In the genomic region with DNA sequence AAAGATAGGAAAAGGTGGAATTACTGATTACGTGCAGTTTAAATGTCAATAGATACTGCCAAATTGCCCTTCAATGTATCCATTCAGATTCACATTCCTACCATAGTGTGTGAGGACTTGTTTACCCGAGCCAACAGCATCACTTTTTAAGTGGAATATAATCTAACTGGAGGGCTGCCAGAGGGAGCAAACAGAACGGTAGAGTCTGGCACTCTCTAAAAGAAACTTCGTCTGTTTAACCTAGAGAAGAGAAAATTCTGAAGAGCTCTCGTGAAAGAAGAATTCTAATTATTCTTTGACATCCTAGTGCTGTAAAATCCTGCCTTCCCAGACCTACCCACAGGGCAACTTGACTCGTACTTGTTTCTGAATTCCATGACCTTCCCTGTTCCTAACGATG, we compare ENCODE assay signal across 3 cellular contexts.
TF ChIP-seq lines count a peak whose summit lies in the region.

No MANE protein-coding gene starts in this region.

TF ChIP-seq in GM23338, 12 proteins besides CTCF, POLR2A, EP300 and RAD21 (continues in another document):
- TF ChIP-seq, protein P1, sequence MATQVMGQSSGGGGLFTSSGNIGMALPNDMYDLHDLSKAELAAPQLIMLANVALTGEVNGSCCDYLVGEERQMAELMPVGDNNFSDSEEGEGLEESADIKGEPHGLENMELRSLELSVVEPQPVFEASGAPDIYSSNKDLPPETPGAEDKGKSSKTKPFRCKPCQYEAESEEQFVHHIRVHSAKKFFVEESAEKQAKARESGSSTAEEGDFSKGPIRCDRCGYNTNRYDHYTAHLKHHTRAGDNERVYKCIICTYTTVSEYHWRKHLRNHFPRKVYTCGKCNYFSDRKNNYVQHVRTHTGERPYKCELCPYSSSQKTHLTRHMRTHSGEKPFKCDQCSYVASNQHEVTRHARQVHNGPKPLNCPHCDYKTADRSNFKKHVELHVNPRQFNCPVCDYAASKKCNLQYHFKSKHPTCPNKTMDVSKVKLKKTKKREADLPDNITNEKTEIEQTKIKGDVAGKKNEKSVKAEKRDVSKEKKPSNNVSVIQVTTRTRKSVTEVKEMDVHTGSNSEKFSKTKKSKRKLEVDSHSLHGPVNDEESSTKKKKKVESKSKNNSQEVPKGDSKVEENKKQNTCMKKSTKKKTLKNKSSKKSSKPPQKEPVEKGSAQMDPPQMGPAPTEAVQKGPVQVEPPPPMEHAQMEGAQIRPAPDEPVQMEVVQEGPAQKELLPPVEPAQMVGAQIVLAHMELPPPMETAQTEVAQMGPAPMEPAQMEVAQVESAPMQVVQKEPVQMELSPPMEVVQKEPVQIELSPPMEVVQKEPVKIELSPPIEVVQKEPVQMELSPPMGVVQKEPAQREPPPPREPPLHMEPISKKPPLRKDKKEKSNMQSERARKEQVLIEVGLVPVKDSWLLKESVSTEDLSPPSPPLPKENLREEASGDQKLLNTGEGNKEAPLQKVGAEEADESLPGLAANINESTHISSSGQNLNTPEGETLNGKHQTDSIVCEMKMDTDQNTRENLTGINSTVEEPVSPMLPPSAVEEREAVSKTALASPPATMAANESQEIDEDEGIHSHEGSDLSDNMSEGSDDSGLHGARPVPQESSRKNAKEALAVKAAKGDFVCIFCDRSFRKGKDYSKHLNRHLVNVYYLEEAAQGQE (IDR thresholded peaks at IDR 0.05; ENCODE audit: unreplicated experiment), result no peak
- no peak for TF ChIP-seq EZH2phosphoT487 (IDR thresholded peaks at IDR 0.05; ENCODE audit: unreplicated experiment)
- TF ChIP-seq POLR2AphosphoS5 (IDR thresholded peaks at IDR 0.05; ENCODE audit: low read depth), result no peak

TF ChIP-seq in SK-N-SH, 30 proteins besides CTCF, POLR2A, EP300 and RAD21:
- TF ChIP-seq NFIC (IDR thresholded peaks at IDR 0.05; ENCODE audit: borderline replicate concordance) (no peak), RFX5 (IDR thresholded peaks at IDR 0.05; ENCODE audit: low read length) (no peak), ELF1 (IDR thresholded peaks at IDR 0.05) (no peak), GATA2 (CRISPR knock-in tag; IDR thresholded peaks at IDR 0.05) (no peak)
- TF ChIP-seq, protein P2, sequence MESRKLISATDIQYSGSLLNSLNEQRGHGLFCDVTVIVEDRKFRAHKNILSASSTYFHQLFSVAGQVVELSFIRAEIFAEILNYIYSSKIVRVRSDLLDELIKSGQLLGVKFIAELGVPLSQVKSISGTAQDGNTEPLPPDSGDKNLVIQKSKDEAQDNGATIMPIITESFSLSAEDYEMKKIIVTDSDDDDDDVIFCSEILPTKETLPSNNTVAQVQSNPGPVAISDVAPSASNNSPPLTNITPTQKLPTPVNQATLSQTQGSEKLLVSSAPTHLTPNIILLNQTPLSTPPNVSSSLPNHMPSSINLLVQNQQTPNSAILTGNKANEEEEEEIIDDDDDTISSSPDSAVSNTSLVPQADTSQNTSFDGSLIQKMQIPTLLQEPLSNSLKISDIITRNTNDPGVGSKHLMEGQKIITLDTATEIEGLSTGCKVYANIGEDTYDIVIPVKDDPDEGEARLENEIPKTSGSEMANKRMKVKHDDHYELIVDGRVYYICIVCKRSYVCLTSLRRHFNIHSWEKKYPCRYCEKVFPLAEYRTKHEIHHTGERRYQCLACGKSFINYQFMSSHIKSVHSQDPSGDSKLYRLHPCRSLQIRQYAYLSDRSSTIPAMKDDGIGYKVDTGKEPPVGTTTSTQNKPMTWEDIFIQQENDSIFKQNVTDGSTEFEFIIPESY (IDR thresholded peaks at IDR 0.05; ENCODE audit: borderline replicate concordance, low read depth), result no peak

TF ChIP-seq in WTC11, 78 proteins besides CTCF, POLR2A, EP300 and RAD21:
- no peak for TF ChIP-seq GABPB1 (CRISPR knock-in tag; IDR thresholded peaks at IDR 0.05)
